ENCODE assay signal across 30 cellular contexts in the genomic region with DNA sequence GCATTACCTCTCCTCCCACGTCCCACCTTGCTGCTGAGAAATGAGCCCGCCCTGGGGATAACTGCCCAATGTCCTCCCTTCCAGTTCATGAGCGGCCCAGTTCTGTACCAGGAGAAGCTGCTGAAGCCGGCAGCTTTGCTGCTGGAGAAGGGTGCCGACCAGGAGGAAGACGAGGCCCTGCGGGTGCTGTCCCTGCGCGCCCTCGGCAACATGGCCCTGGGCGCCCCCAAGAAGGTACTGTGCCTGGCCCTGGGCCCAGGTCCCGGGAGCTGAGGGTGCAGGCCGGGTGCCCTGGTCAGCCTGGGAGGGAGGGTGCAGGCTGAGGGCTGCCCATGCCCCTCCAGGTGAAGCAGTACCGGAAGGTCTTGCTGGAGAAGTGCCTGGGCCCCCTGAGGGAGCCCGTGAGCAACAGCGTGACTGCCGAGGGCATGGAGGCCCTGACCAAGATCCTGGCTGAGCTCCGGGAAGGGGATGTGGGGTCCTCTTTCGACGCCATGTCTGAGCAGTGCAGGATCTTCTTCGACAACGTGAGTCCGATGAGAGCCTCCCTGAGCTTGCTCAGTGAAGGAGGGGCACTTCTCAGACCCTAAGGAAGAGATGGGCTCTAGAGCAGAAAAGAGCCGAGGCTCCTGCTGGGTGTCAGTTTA. TPM values are rescaled to one million over a fixed set of nuclear protein-coding genes. Genes with fewer than 3 reads are reported as not detected.
DNase-seq lines count a peak whose midpoint lies in the region; ATAC-seq, FAIRE-seq and TF ChIP-seq lines count a peak whose summit lies in the region.
"Had no signal": no experiment of that assay in that cellular context is flagged by ENCODE, and none has a peak within 500 bp of the region (broad histone marks: within the 10 kb centered on the region; RNA-seq: fewer than 3 reads in every experiment).

No MANE protein-coding gene starts in this region.

- H3K27me3 ChIP-seq in GM23338 (ENCODE audit: insufficient read depth) = no peaks in the 10 kb centered on the region
- H3K27me3 ChIP-seq in H1 (replicated peaks in 1 of 4; ENCODE audit: control insufficient read depth in 3 of 4, extremely low read depth in 1 of 4, insufficient read depth in 3 of 4, low read length in 3 of 4) = no peaks in the 10 kb centered on the region
- no peaks in the 10 kb centered on the region for H3K27me3 ChIP-seq in uterus

- peak; percentile 28 for DNase-seq in activated CD4-positive, CD25-positive, alpha-beta regulatory T cell treated with anti-CD3 and anti-CD28 coated beads, Interleukin-2, amount 50 U/mL, for 72 hours
- no peak for DNase-seq in activated CD4-positive, CD25-positive, alpha-beta regulatory T cell (lab: John Stamatoyannopoulos, UW)
- DNase-seq in GM23338 (ENCODE audit: low spot score) (no peak), H1 (ENCODE audit: low read depth in 1 of 2, low spot score in 2 of 2) (no peak), posterior vena cava (ENCODE audit: low spot score) (peak; percentile 73), uterus (no peak)
- no peak for DNase-seq in activated CD4-positive, alpha-beta T cell treated with anti-CD3 and anti-CD28 coated beads for 36 hours
- DNase-seq in central memory CD4-positive, alpha-beta T cell = no peak
- DNase-seq: 8988T; activated naive CD8-positive, alpha-beta T cell treated with anti-CD3 and anti-CD28 coated beads, Interleukin-2, amount 50 U/mL, for 24 hours; AML-193; effector memory CD8-positive, alpha-beta T cell; GDM1; hippocampal formation; immature natural killer cell; left ventricle myocardium superior; NCI-H1105 treated with DMSO at 0.1 percent for 48 hours; NCI-H2081; NCI-H226; NCI-H82; nephron progenitor cell; PC-3; SIG-M5; stimulated activated naive CD8-positive, alpha-beta T cell treated with anti-CD3 and anti-CD28 coated beads, Interleukin-15, amount 100 ng/mL, for 72 hours; SW 1271 had no signal

- no peak overlapping the region for H3K23ac ChIP-seq in H1 (ENCODE audit: insufficient read length)

- 92% methylated on average over 22 of the region's 24 CpGs; no CpG with 5 or more reads in 1 of the 2 experiments for WGBS in H1 (ENCODE audit: extremely low coverage in 1 of 2, insufficient coverage in 1 of 2, insufficient read length in 1 of 2, insufficient replicate concordance in 2 of 2, low coverage in 1 of 2, low lambda C conversion rate in 2 of 2, missing lambda C conversion rate in 1 of 2), 2 experiments

- H3K27ac Mint-ChIP-seq in GM23338 = no peak overlapping the region
- no peak overlapping the region for H3K27ac Mint-ChIP-seq in activated CD4-positive, alpha-beta T cell treated with anti-CD3 and anti-CD28 coated beads for 36 hours
- H3K27ac Mint-ChIP-seq: activated naive CD8-positive, alpha-beta T cell treated with anti-CD3 and anti-CD28 coated beads, Interleukin-2, amount 50 U/mL, for 24 hours; activated T-helper 17 cell treated with anti-CD3 and anti-CD28 coated beads, Interleukin-2, amount 50 U/mL, for 72 hours; effector memory CD8-positive, alpha-beta T cell; immature natural killer cell; nephron progenitor cell; stimulated activated naive CD8-positive, alpha-beta T cell treated with anti-CD3 and anti-CD28 coated beads, Interleukin-15, amount 100 ng/mL, for 72 hours had no signal

- CTCF ChIA-PET in H1 (lab: Charles Lee; ENCODE audit: partially characterized antibody) = interaction anchor here (0.6 to 5.3 kb wide), 4 partner anchors 36 to 385 kb away, joined by 3 to 35 read pairs (median 4); no protein-coding TSS in a partner anchor
- CTCF ChIA-PET in activated CD4-positive, alpha-beta T cell treated with anti-CD3 and anti-CD28 coated beads for 36 hours (lab: Charles Lee) = interaction anchor here (0.7 kb wide), 1 partner anchor 66 kb away, joined by 3 read pairs; no protein-coding TSS in a partner anchor

- no peak overlapping the region for H3K56ac ChIP-seq in H1 (replicated peaks; ENCODE audit: insufficient read length, low read depth, low read length)

- H3K9me3 Mint-ChIP-seq in GM23338 = peaks cover 3% of the 10 kb centered on the region; the same call in 1 of the 3 replicates
- H3K9me3 Mint-ChIP-seq in activated CD4-positive, alpha-beta T cell treated with anti-CD3 and anti-CD28 coated beads for 36 hours (ENCODE audit: low read depth) = no peaks in the 10 kb centered on the region
- H3K9me3 Mint-ChIP-seq: activated naive CD8-positive, alpha-beta T cell treated with anti-CD3 and anti-CD28 coated beads, Interleukin-2, amount 50 U/mL, for 24 hours; activated T-helper 17 cell treated with anti-CD3 and anti-CD28 coated beads, Interleukin-2, amount 50 U/mL, for 72 hours; effector memory CD8-positive, alpha-beta T cell; immature natural killer cell; stimulated activated naive CD8-positive, alpha-beta T cell treated with anti-CD3 and anti-CD28 coated beads, Interleukin-15, amount 100 ng/mL, for 72 hours had no signal

- H2BK120ac ChIP-seq in H1 (replicated peaks; ENCODE audit: low read depth, low read length) = no peak overlapping the region

- intact Hi-C loops in posterior vena cava (cut with DNase I) = no loop called here
- intact Hi-C loops in uterus (cut with DNase I; ENCODE audit: low total_unique reads) = no loop called here
- intact Hi-C loops in activated CD4-positive, alpha-beta T cell treated with anti-CD3 and anti-CD28 coated beads for 36 hours (cut with DNase I, micrococcal nuclease) = no loop called here

- H3K23me2 ChIP-seq in H1 (ENCODE audit: low read depth, low read length) = no peaks in the 10 kb centered on the region

- H3K4me3 ChIP-seq in GM23338 = no peak overlapping the region
- H3K4me3 ChIP-seq in H1 (ENCODE audit: extremely low read depth in 1 of 4, insufficient read depth in 2 of 4, low read depth in 3 of 4, low read length in 4 of 4) = no peak overlapping the region
- no peak overlapping the region for H3K4me3 ChIP-seq in uterus
- H3K4me3 ChIP-seq: esophagus muscularis mucosa had no signal

- no peak overlapping the region for H3K4ac ChIP-seq in H1 (replicated peaks; ENCODE audit: insufficient read length, low read depth, low read length)

- H3K36me3 ChIP-seq in GM23338 (ENCODE audit: insufficient read depth) (no peaks in the 10 kb centered on the region), H1 (ENCODE audit: control insufficient read depth in 2 of 4, insufficient read depth in 4 of 4, low read length in 3 of 4) (no peaks in the 10 kb centered on the region), uterus (no peaks in the 10 kb centered on the region)
- H3K36me3 ChIP-seq: esophagus muscularis mucosa had no signal

- H3F3A ChIP-seq in GM23338 (replicated peaks; ENCODE audit: low read depth) = no peaks in the 10 kb centered on the region; the same call in 1 of the 2 replicates

- no peaks in the 10 kb centered on the region for H3K9me2 ChIP-seq in GM23338 (ENCODE audit: insufficient read depth)

- no peaks in the 10 kb centered on the region for H3K79me2 ChIP-seq in GM23338 (replicated peaks; ENCODE audit: insufficient read depth)
- H3K79me2 ChIP-seq in H1 (ENCODE audit: control insufficient read depth in 1 of 2, insufficient read depth in 2 of 2, low read length in 2 of 2) = no peaks in the 10 kb centered on the region

- TF ChIP-seq RAD21 in H1 (IDR thresholded peaks at IDR 0.05 in 1 of 2, conservative IDR thresholded peaks at IDR 0.05 in 1 of 2; ENCODE audit: low read depth in 2 of 2, low read length in 2 of 2) = no peak

- H3K4me1 Mint-ChIP-seq in GM23338 = peaks cover 6% of the 10 kb centered on the region; the same call in 2 of the 3 replicates
- H3K4me1 Mint-ChIP-seq in activated CD4-positive, alpha-beta T cell treated with anti-CD3 and anti-CD28 coated beads for 36 hours = no peaks in the 10 kb centered on the region
- H3K4me1 Mint-ChIP-seq: activated naive CD8-positive, alpha-beta T cell treated with anti-CD3 and anti-CD28 coated beads, Interleukin-2, amount 50 U/mL, for 24 hours; activated T-helper 17 cell treated with anti-CD3 and anti-CD28 coated beads, Interleukin-2, amount 50 U/mL, for 72 hours; immature natural killer cell; stimulated activated naive CD8-positive, alpha-beta T cell treated with anti-CD3 and anti-CD28 coated beads, Interleukin-15, amount 100 ng/mL, for 72 hours had no signal

- H3K9me3 ChIP-seq in H1 (ENCODE audit: insufficient read depth in 2 of 2, low read depth in 1 of 2, low read length in 1 of 2) (no peaks in the 10 kb centered on the region), uterus (no peaks in the 10 kb centered on the region)
- H3K9me3 ChIP-seq: esophagus muscularis mucosa had no signal

- H3K27ac ChIP-seq in GM23338 (ENCODE audit: low read depth) = no peak overlapping the region
- no peak overlapping the region for H3K27ac ChIP-seq in H1 (ENCODE audit: low read depth, low read length)
- H3K27ac ChIP-seq in uterus = no peak overlapping the region
- H3K27ac ChIP-seq: esophagus muscularis mucosa had no signal

- TF ChIP-seq POLR2A in H1 (IDR thresholded peaks at IDR 0.05; ENCODE audit: control extremely low read depth in 1 of 2, low read depth in 2 of 2, low read length in 2 of 2) = no peak
- TF ChIP-seq POLR2A in uterus (IDR thresholded peaks at IDR 0.05) = no peak

- no peak overlapping the region for H2BK15ac ChIP-seq in H1 (ENCODE audit: low read length)

- H2AFZ ChIP-seq in GM23338 (peak overlapping the region; percentile 72), H1 (ENCODE audit: low read length) (no peak overlapping the region; the same call in 1 of the 2 replicates)

- peak overlapping the region; percentile 45; the same call in 1 of the 2 replicates for H4K8ac ChIP-seq in H1 (ENCODE audit: extremely low read depth, insufficient read depth, low read length)

- no peaks in the 10 kb centered on the region for H3K4me1 ChIP-seq in GM23338 (ENCODE audit: insufficient read depth)
- H3K4me1 ChIP-seq in H1 (replicated peaks in 1 of 4; ENCODE audit: control insufficient read depth in 3 of 4, insufficient read depth in 4 of 4, low read length in 3 of 4) = no peaks in the 10 kb centered on the region
- no peaks in the 10 kb centered on the region for H3K4me1 ChIP-seq in uterus

- H3K36me3 Mint-ChIP-seq in GM23338 (ENCODE audit: low read depth) = no peaks in the 10 kb centered on the region
- no peaks in the 10 kb centered on the region for H3K36me3 Mint-ChIP-seq in activated CD4-positive, alpha-beta T cell treated with anti-CD3 and anti-CD28 coated beads for 36 hours (ENCODE audit: low read depth)
- H3K36me3 Mint-ChIP-seq: immature natural killer cell had no signal

- peak; percentile 9; the same call in 2 of the 3 replicates for ATAC-seq in GM23338
- ATAC-seq in activated CD4-positive, alpha-beta T cell treated with anti-CD3 and anti-CD28 coated beads for 36 hours = no peak
- ATAC-seq: activated naive CD8-positive, alpha-beta T cell treated with anti-CD3 and anti-CD28 coated beads, Interleukin-2, amount 50 U/mL, for 24 hours; activated T-helper 17 cell treated with anti-CD3 and anti-CD28 coated beads, Interleukin-2, amount 50 U/mL, for 72 hours; effector memory CD8-positive, alpha-beta T cell; left ventricle myocardium superior; PC-3; stimulated activated naive CD8-positive, alpha-beta T cell treated with anti-CD3 and anti-CD28 coated beads, Interleukin-15, amount 100 ng/mL, for 72 hours had no signal

- H2BK5ac ChIP-seq in H1 (ENCODE audit: low read depth, low read length) = no peak overlapping the region

- H3K18ac ChIP-seq in H1 (ENCODE audit: extremely low read depth, low read length) = no peak overlapping the region

- no peak overlapping the region for H4K5ac ChIP-seq in H1 (ENCODE audit: insufficient read length, low read depth, low read length)

- POLR2A ChIA-PET in H1 (lab: Charles Lee; ENCODE audit: partially characterized antibody) = no interaction called here
- POLR2A ChIA-PET in activated CD4-positive, alpha-beta T cell treated with anti-CD3 and anti-CD28 coated beads for 36 hours (lab: Charles Lee) = no interaction called here

- H3K14ac ChIP-seq in H1 (ENCODE audit: insufficient read length) = no peak overlapping the region

- no peak overlapping the region for H4K91ac ChIP-seq in H1 (replicated peaks; ENCODE audit: insufficient read length, low read length)

- H2BK20ac ChIP-seq in H1 (ENCODE audit: low read length) = no peak overlapping the region

- H3K4me3 Mint-ChIP-seq in GM23338 = no peak overlapping the region
- no peak overlapping the region for H3K4me3 Mint-ChIP-seq in activated CD4-positive, alpha-beta T cell treated with anti-CD3 and anti-CD28 coated beads for 36 hours
- H3K4me3 Mint-ChIP-seq: activated naive CD8-positive, alpha-beta T cell treated with anti-CD3 and anti-CD28 coated beads, Interleukin-2, amount 50 U/mL, for 24 hours; activated T-helper 17 cell treated with anti-CD3 and anti-CD28 coated beads, Interleukin-2, amount 50 U/mL, for 72 hours; effector memory CD8-positive, alpha-beta T cell; immature natural killer cell; nephron progenitor cell; stimulated activated naive CD8-positive, alpha-beta T cell treated with anti-CD3 and anti-CD28 coated beads, Interleukin-15, amount 100 ng/mL, for 72 hours had no signal

- H2BK12ac ChIP-seq in H1 (ENCODE audit: low read depth, low read length) = no peak overlapping the region

- no peak for FAIRE-seq in H1 (lab: Jason Lieb, UNC)
- FAIRE-seq: frontal cortex had no signal

- TF ChIP-seq EP300 in H1 (IDR thresholded peaks at IDR 0.05; ENCODE audit: borderline replicate concordance in 1 of 2, low read depth in 2 of 2, low read length in 2 of 2) = no peak

- no peak overlapping the region for H2AK5ac ChIP-seq in H1 (ENCODE audit: low read depth, low read length)

- H3K9ac ChIP-seq in H1 (replicated peaks in 1 of 4; ENCODE audit: extremely low read depth in 1 of 4, low read depth in 3 of 4, low read length in 3 of 4) = no peak overlapping the region

- H3K4me2 ChIP-seq in GM23338 (no peak overlapping the region), H1 (ENCODE audit: insufficient read depth in 1 of 2, low read depth in 2 of 2, low read length in 2 of 2) (no peak overlapping the region)

- TF ChIP-seq CTCF in GM23338 (conservative IDR thresholded peaks at IDR 0.05; ENCODE audit: low read depth in 2 of 2) (no peak), H1 (IDR thresholded peaks at IDR 0.05; ENCODE audit: control extremely low read depth in 1 of 3, insufficient read depth in 1 of 3, low read depth in 1 of 3, low read length in 3 of 3) (no peak), uterus (IDR thresholded peaks at IDR 0.05) (no peak)

- H3K27me3 Mint-ChIP-seq in GM23338 (ENCODE audit: insufficient read depth, low read depth, poor library complexity) = peaks cover 1% of the 10 kb centered on the region
- H3K27me3 Mint-ChIP-seq in activated CD4-positive, alpha-beta T cell treated with anti-CD3 and anti-CD28 coated beads for 36 hours = no peaks in the 10 kb centered on the region
- H3K27me3 Mint-ChIP-seq: stimulated activated naive CD8-positive, alpha-beta T cell treated with anti-CD3 and anti-CD28 coated beads, Interleukin-15, amount 100 ng/mL, for 72 hours had no signal

- H4K20me1 ChIP-seq in GM23338 (replicated peaks; ENCODE audit: insufficient read depth) (no peaks in the 10 kb centered on the region), H1 (replicated peaks in 1 of 2; ENCODE audit: control insufficient read depth in 1 of 2, insufficient read depth in 2 of 2, low read length in 2 of 2) (no peaks in the 10 kb centered on the region)

- H3K79me1 ChIP-seq in H1 (ENCODE audit: low read depth, low read length) = no peaks in the 10 kb centered on the region

RNA-seq across cellular contexts. Expression of a gene that starts 25.7 kb away (rescaled TPM):
- total RNA-seq in GM23338 (2014; rRNA removed; shearing (Covaris generic)) = 49.2 and 54.8 TPM in 2 replicates
- polyA plus RNA-seq in GM23338 (2016; fragmentation: Nextera tagmentation; extraction: Ambion mirVana) (42.9 and 49.4 TPM in 2 replicates), H1 (2011; rRNA removed) (39.3 and 49.3 TPM in 2 replicates)
- 56.6 and 60.5 TPM in 2 replicates for total RNA-seq in H1 (2021; fragmentation: NEBNext Ultra II Directional; extraction: Animal tissue kit (Norgen Biotek cat#: 25700))
- polyA plus RNA-seq in H1 (2011; cell fraction: cytosol; rRNA removed) = 50.9 TPM
- polyA plus RNA-seq in H1 (2011; cell fraction: nucleus; rRNA removed) = 97.3 TPM
- polyA plus RNA-seq in H1 (2012, experiment 1 of 2) = 37.8 to 45.6 TPM (median 39.2 TPM) in 4 replicates
- 9.4 TPM for polyA plus RNA-seq in H1 (2012, experiment 2 of 2)
- 42.7 TPM for polyA plus RNA-seq in H1 (2013, experiment 1 of 2)
- 40.0 TPM for polyA plus RNA-seq in H1 (2013, experiment 2 of 2)
- 157 and 160 TPM in 2 replicates for polyA minus RNA-seq in H1 (2011; rRNA and poly(A)+ RNA removed)
- 51.7 TPM for polyA minus RNA-seq in H1 (2011; cell fraction: cytosol; rRNA and poly(A)+ RNA removed)
- polyA minus RNA-seq in H1 (2011; cell fraction: nucleus; rRNA and poly(A)+ RNA removed) = 52.7 TPM
- total RNA-seq in posterior vena cava (under 1 TPM in 1 of 2 donors, not detected in 1; 0.42 TPM), uterus (10 to 100 TPM in 1 of 4 donors, not detected in 3; 13.0 TPM)
- total RNA-seq in activated CD4-positive, alpha-beta T cell treated with anti-CD3 and anti-CD28 coated beads for 36 hours = 100 to 1,000 TPM in 1 of 2 experiments, 10 to 100 TPM in 1; 94.6 to 111 TPM

RNA-seq across cellular contexts. Expression of a gene that starts 50.5 kb away (rescaled TPM):
- total RNA-seq in GM23338 (2014; rRNA removed; shearing (Covaris generic)) = not detected in 2 replicates
- polyA plus RNA-seq in GM23338 (2016; fragmentation: Nextera tagmentation; extraction: Ambion mirVana) = not detected in 2 replicates
- total RNA-seq in H1 (2021; fragmentation: NEBNext Ultra II Directional; extraction: Animal tissue kit (Norgen Biotek cat#: 25700)) = not detected in 2 replicates
- not detected in 2 replicates for polyA plus RNA-seq in H1 (2011; rRNA removed)
- polyA plus RNA-seq in H1 (2011; cell fraction: cytosol; rRNA removed) = not detected
- not detected for polyA plus RNA-seq in H1 (2011; cell fraction: nucleus; rRNA removed)
- polyA plus RNA-seq in H1 (2012, experiment 1 of 2) = not detected in 4 replicates
- polyA plus RNA-seq in H1 (2012, experiment 2 of 2) = not detected
- not detected for polyA plus RNA-seq in H1 (2013, experiment 1 of 2)
- not detected for polyA plus RNA-seq in H1 (2013, experiment 2 of 2)
- not detected in 2 replicates for polyA minus RNA-seq in H1 (2011; rRNA and poly(A)+ RNA removed)
- not detected for polyA minus RNA-seq in H1 (2011; cell fraction: cytosol; rRNA and poly(A)+ RNA removed)
- polyA minus RNA-seq in H1 (2011; cell fraction: nucleus; rRNA and poly(A)+ RNA removed) = not detected
- total RNA-seq in posterior vena cava = not detected
- not detected for total RNA-seq in uterus
- total RNA-seq in activated CD4-positive, alpha-beta T cell treated with anti-CD3 and anti-CD28 coated beads for 36 hours = not detected
- total RNA-seq: activated T-helper 17 cell treated with anti-CD3 and anti-CD28 coated beads, Interleukin-2, amount 50 U/mL, for 72 hours; cerebellum; esophagus muscularis mucosa; frontal cortex; left ventricle myocardium superior; mononuclear cell; PC-3 had no signal
- polyA plus RNA-seq: immature natural killer cell had no signal

Comparison
In these comparisons a context has a peak if more than half of its experiments do, and no peak if none do; other contexts are left out.
1. DNase-seq: peak in activated CD4-positive, CD25-positive, alpha-beta regulatory T cell treated with anti-CD3 and anti-CD28 coated beads, Interleukin-2, amount 50 U/mL, for 72 hours (single experiment) and posterior vena cava (single experiment); none in activated CD4-positive, CD25-positive, alpha-beta regulatory T cell (0 of 4), GM23338 (single experiment), H1 (0 of 2), uterus (0 of 2), activated CD4-positive, alpha-beta T cell treated with anti-CD3 and anti-CD28 coated beads for 36 hours (single experiment) and central memory CD4-positive, alpha-beta T cell (single experiment).